ENCODE assay signal across 9 cellular contexts in genomic region chr10:104642311-104643022, GRCh38. TPM values are rescaled to one million over a fixed set of nuclear protein-coding genes. Genes with fewer than 3 reads are reported as not detected.
A peak's percentile ranks its signal among the peaks of the same experiment; 100 is the strongest.
DNase-seq lines count a peak whose midpoint lies in the region; ATAC-seq lines count a peak whose summit lies in the region.
"Had no signal": no experiment of that assay in that cellular context is flagged by ENCODE, and none has a peak within 500 bp of the region (broad histone marks: within the 10 kb centered on the region; RNA-seq: fewer than 3 reads in every experiment).

No MANE protein-coding gene starts in this region.

- H3K4me3 Mint-ChIP-seq in activated CD8-positive, alpha-beta T cell treated with anti-CD3 and anti-CD28 coated beads, Interleukin-2, amount 10 ng/mL, durations not matched to agents 7 days and 5 days, result no peak overlapping the region

- no peak overlapping the region for H3K27ac Mint-ChIP-seq in activated CD8-positive, alpha-beta T cell treated with anti-CD3 and anti-CD28 coated beads, Interleukin-2, amount 10 ng/mL, durations not matched to agents 7 days and 5 days

- ATAC-seq in activated CD8-positive, alpha-beta T cell treated with anti-CD3 and anti-CD28 coated beads, Interleukin-2, amount 10 ng/mL, durations not matched to agents 7 days and 5 days, result no peak
- ATAC-seq in HG03095 (IDR thresholded peaks at IDR 0.05; ENCODE audit: unreplicated experiment) (no peak), HG02884 (IDR thresholded peaks at IDR 0.05; ENCODE audit: unreplicated experiment) (no peak), GM18858 (IDR thresholded peaks at IDR 0.05; ENCODE audit: unreplicated experiment) (no peak)
- ATAC-seq: left colon had no signal

- CTCF ChIA-PET in activated CD8-positive, alpha-beta T cell treated with anti-CD3 and anti-CD28 coated beads, Interleukin-2, amount 10 ng/mL, durations not matched to agents 7 days and 5 days (lab: Charles Lee), result no interaction called here

- peaks cover 6% of the 10 kb centered on the region for H3K4me1 Mint-ChIP-seq in activated CD8-positive, alpha-beta T cell treated with anti-CD3 and anti-CD28 coated beads, Interleukin-2, amount 10 ng/mL, durations not matched to agents 7 days and 5 days (ENCODE audit: low read depth)

- DNase-seq in NCI-H2227 (lab: John Stamatoyannopoulos, UW; ENCODE audit: unreplicated experiment), result peak; percentile 65
- DNase-seq in NCI-H2227 treated with DMSO at 0.1 percent for 48 hours (lab: John Stamatoyannopoulos, UW), result no peak
- peak; percentile 23 for DNase-seq in activated CD8-positive, alpha-beta T cell treated with anti-CD3 and anti-CD28 coated beads, Interleukin-2, amount 10 ng/mL, durations not matched to agents 7 days and 5 days
- peak in 42 of 51 donors; percentile 18 to 82 (median 60) for DNase-seq in hypothalamus (lab: John Stamatoyannopoulos, UW)
- DNase-seq in stimulated activated CD4-positive, alpha-beta T cell treated with anti-CD3 and anti-CD28 coated beads, Interleukin-4, amount 100 ng/mL, for 48 hours (ENCODE audit: low read depth in 2 of 2), result peak; percentile 28 to 41

- no peaks in the 10 kb centered on the region for H3K36me3 Mint-ChIP-seq in activated CD8-positive, alpha-beta T cell treated with anti-CD3 and anti-CD28 coated beads, Interleukin-2, amount 10 ng/mL, durations not matched to agents 7 days and 5 days (ENCODE audit: low read depth)

- H3K9me3 Mint-ChIP-seq in activated CD8-positive, alpha-beta T cell treated with anti-CD3 and anti-CD28 coated beads, Interleukin-2, amount 10 ng/mL, durations not matched to agents 7 days and 5 days (ENCODE audit: insufficient read depth), result no peaks in the 10 kb centered on the region

- H3K27me3 Mint-ChIP-seq in activated CD8-positive, alpha-beta T cell treated with anti-CD3 and anti-CD28 coated beads, Interleukin-2, amount 10 ng/mL, durations not matched to agents 7 days and 5 days (ENCODE audit: low read depth), result peaks cover 75% of the 10 kb centered on the region

- POLR2A ChIA-PET in activated CD8-positive, alpha-beta T cell treated with anti-CD3 and anti-CD28 coated beads, Interleukin-2, amount 10 ng/mL, durations not matched to agents 7 days and 5 days (lab: Charles Lee), result no interaction called here

RNA-seq across cellular contexts. Expression of gene SORCS3, which starts 1.4 kb away (rescaled TPM):
- not detected for total RNA-seq in activated CD8-positive, alpha-beta T cell treated with anti-CD3 and anti-CD28 coated beads, Interleukin-2, amount 10 ng/mL, durations not matched to agents 7 days and 5 days
